In the genomic region with DNA sequence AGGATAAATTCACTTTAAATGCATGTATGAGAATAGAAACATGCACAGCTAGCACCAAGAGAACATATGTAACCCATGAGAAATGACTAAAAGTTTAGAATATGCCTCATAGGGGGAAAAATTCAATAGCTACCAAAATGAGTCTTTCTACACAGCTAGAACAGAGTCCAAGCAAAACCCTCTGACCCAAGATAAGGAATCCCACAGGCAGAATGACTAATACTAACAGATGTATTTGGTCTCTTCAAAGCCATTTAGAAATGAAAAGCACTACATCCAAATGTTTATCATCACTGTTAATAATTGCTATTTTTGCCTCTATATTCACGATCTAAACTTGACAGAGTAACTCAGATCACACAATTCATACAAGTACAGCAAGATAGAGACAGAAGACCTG, we compare ENCODE assay signal across 14 cellular contexts. TPM values are rescaled to one million over a fixed set of nuclear protein-coding genes. Genes with fewer than 3 reads are reported as not detected.
DNase-seq lines count a peak whose midpoint lies in the region; ATAC-seq and TF ChIP-seq lines count a peak whose summit lies in the region.
"Had no signal": no experiment of that assay in that cellular context is flagged by ENCODE, and none has a peak within 500 bp of the region (broad histone marks: within the 10 kb centered on the region; RNA-seq: fewer than 3 reads in every experiment).

No MANE protein-coding gene starts in this region.

- peaks cover 68% of the 10 kb centered on the region for H3F3A ChIP-seq in GM23248 (ENCODE audit: insufficient read depth)

- H3K9ac ChIP-seq in GM23248 (peak overlapping the region; percentile 11; the same call in 1 of the 2 replicates), skeletal muscle satellite cell (ENCODE audit: low read depth, low read length) (no peak overlapping the region)

- no peak for TF ChIP-seq POLR2A in ovary (IDR thresholded peaks at IDR 0.05)

- TF ChIP-seq EP300 in ovary (IDR thresholded peaks at IDR 0.05): no peak

- H3K4me1 ChIP-seq in GM23248 (ENCODE audit: insufficient read depth): peaks cover 65% of the 10 kb centered on the region
- H3K4me1 ChIP-seq in RWPE2 (ENCODE audit: insufficient read depth, poor library complexity, severe bottlenecking): peaks cover 31% of the 10 kb centered on the region
- H3K4me1 ChIP-seq in skeletal muscle satellite cell (ENCODE audit: control insufficient read depth, insufficient read depth, low read length): peaks cover 46% of the 10 kb centered on the region
- H3K4me1 ChIP-seq in ovary (ENCODE audit: insufficient read depth): peaks cover 1% of the 10 kb centered on the region
- H3K4me1 ChIP-seq: colonic mucosa had no signal

- no peak overlapping the region for H2AFZ ChIP-seq in GM23248

- no peaks in the 10 kb centered on the region for H4K20me1 ChIP-seq in GM23248 (ENCODE audit: insufficient read depth)

- peak overlapping the region; percentile 63 for H3K4me2 ChIP-seq in GM23248 (ENCODE audit: unreplicated experiment)
- peak overlapping the region; percentile 21 for H3K4me2 ChIP-seq in skeletal muscle satellite cell (ENCODE audit: low read length)

- no peaks in the 10 kb centered on the region for H3K9me3 Mint-ChIP-seq in glutamatergic neuron (ENCODE audit: unreplicated experiment)
- H3K9me3 Mint-ChIP-seq: activated naive CD4-positive, alpha-beta T cell treated with anti-CD3 and anti-CD28 coated beads, Interleukin-2, amount 50 U/mL, for 72 hours; natural killer cell treated with Interleukin-12 subunit alpha and Interleukin-12 subunit beta and Interleukin-15 and Interleukin-18, amount 100 ng/mL, for 72 hours had no signal

- no peak overlapping the region for H3K4me3 Mint-ChIP-seq in glutamatergic neuron (ENCODE audit: unreplicated experiment)
- H3K4me3 Mint-ChIP-seq: natural killer cell treated with Interleukin-12 subunit alpha and Interleukin-12 subunit beta and Interleukin-15 and Interleukin-18, amount 100 ng/mL, for 72 hours had no signal

- 0 out of 3 replicates have a peak, but pooled peaks have one; percentile 11 for ATAC-seq in RWPE2 (ENCODE audit: low read depth)
- ATAC-seq in HG03280 (IDR thresholded peaks at IDR 0.05; ENCODE audit: unreplicated experiment): no peak
- ATAC-seq: activated naive CD4-positive, alpha-beta T cell treated with anti-CD3 and anti-CD28 coated beads, Interleukin-2, amount 50 U/mL, for 72 hours; natural killer cell treated with Interleukin-12 subunit alpha and Interleukin-12 subunit beta and Interleukin-15 and Interleukin-18, amount 100 ng/mL, for 72 hours had no signal

- no peak for TF ChIP-seq CTCF in RWPE2 (IDR thresholded peaks at IDR 0.05; ENCODE audit: poor library complexity, severe bottlenecking)
- TF ChIP-seq CTCF in fibroblast of mammary gland (conservative IDR thresholded peaks at IDR 0.05; ENCODE audit: control insufficient read depth, insufficient read depth, low read depth, low read length): no peak
- no peak for TF ChIP-seq CTCF in glutamatergic neuron (IDR thresholded peaks at IDR 0.05; ENCODE audit: partially characterized antibody, unreplicated experiment)
- no peak for TF ChIP-seq CTCF in ovary (IDR thresholded peaks at IDR 0.05)

- intact Hi-C loops in ovary (cut with DNase I): loop anchor here in 2 of 4 donors (2.0 kb wide), 2 partner anchors 329 to 333 kb away; partner anchors contain the start of gene SRGAP1 (in 1 of the 2)

- H3K4me3 ChIP-seq in GM23248 (peak overlapping the region; percentile 3; the same call in 1 of the 2 replicates), RWPE2 (ENCODE audit: severe bottlenecking) (no peak overlapping the region), fibroblast of mammary gland (ENCODE audit: control insufficient read depth, low read depth, low read length) (no peak overlapping the region), skeletal muscle satellite cell (ENCODE audit: low read length) (no peak overlapping the region), ovary (no peak overlapping the region)
- H3K4me3 ChIP-seq: colonic mucosa, skin epidermis, suprapubic skin had no signal

- no peaks in the 10 kb centered on the region for H3K9me2 ChIP-seq in GM23248 (ENCODE audit: insufficient read depth)

- no peaks in the 10 kb centered on the region for H3K36me3 Mint-ChIP-seq in glutamatergic neuron (ENCODE audit: unreplicated experiment)
- H3K36me3 Mint-ChIP-seq: natural killer cell treated with Interleukin-12 subunit alpha and Interleukin-12 subunit beta and Interleukin-15 and Interleukin-18, amount 100 ng/mL, for 72 hours had no signal

- H3K9me3 ChIP-seq in GM23248 (ENCODE audit: low read depth): no peaks in the 10 kb centered on the region
- no peaks in the 10 kb centered on the region for H3K9me3 ChIP-seq in RWPE2 (ENCODE audit: severe bottlenecking)
- H3K9me3 ChIP-seq in skeletal muscle satellite cell (replicated peaks; ENCODE audit: low read length): no peaks in the 10 kb centered on the region
- no peaks in the 10 kb centered on the region for H3K9me3 ChIP-seq in ovary
- H3K9me3 ChIP-seq: colonic mucosa, suprapubic skin had no signal

- H3K36me3 ChIP-seq in GM23248 (ENCODE audit: low read depth) (no peaks in the 10 kb centered on the region), RWPE2 (ENCODE audit: low read depth) (no peaks in the 10 kb centered on the region), skeletal muscle satellite cell (ENCODE audit: insufficient read depth, low read length) (no peaks in the 10 kb centered on the region), ovary (no peaks in the 10 kb centered on the region)
- H3K36me3 ChIP-seq: colonic mucosa, suprapubic skin had no signal

- no peaks in the 10 kb centered on the region for H3K4me1 Mint-ChIP-seq in glutamatergic neuron (ENCODE audit: low read depth, unreplicated experiment)

- H3K27ac Mint-ChIP-seq in glutamatergic neuron (ENCODE audit: unreplicated experiment): no peak overlapping the region
- H3K27ac Mint-ChIP-seq: activated naive CD4-positive, alpha-beta T cell treated with anti-CD3 and anti-CD28 coated beads, Interleukin-2, amount 50 U/mL, for 72 hours; natural killer cell treated with Interleukin-12 subunit alpha and Interleukin-12 subunit beta and Interleukin-15 and Interleukin-18, amount 100 ng/mL, for 72 hours had no signal

- peak overlapping the region; percentile 64 for H3K27ac ChIP-seq in GM23248
- H3K27ac ChIP-seq in RWPE2 (ENCODE audit: poor library complexity, severe bottlenecking): peak overlapping the region; percentile 96
- no peak overlapping the region for H3K27ac ChIP-seq in ovary
- H3K27ac ChIP-seq: colonic mucosa, skin epidermis, suprapubic skin had no signal

- 0 to 3% methylated on average over 1 of the region's 1 CpG for whole genome bisulfite sequencing in GM23248 (ENCODE audit: low coverage in 1 of 2, low lambda C conversion rate in 2 of 2, missing lambda C conversion rate in 2 of 2), 2 experiments
- 6 to 10% (median 7%) methylated on average over 1 of the region's 1 CpG for WGBS in ovary, 3 donors

- in situ Hi-C loops in GM23248 (cut with MboI): no loop called here

- no peaks in the 10 kb centered on the region for H3K79me2 ChIP-seq in GM23248 (ENCODE audit: insufficient read depth)

- H3K27me3 ChIP-seq in GM23248 (replicated peaks; ENCODE audit: insufficient read depth) (no peaks in the 10 kb centered on the region), RWPE2 (ENCODE audit: insufficient read depth, poor library complexity, severe bottlenecking) (no peaks in the 10 kb centered on the region), skeletal muscle satellite cell (ENCODE audit: control insufficient read depth, insufficient read depth, low read length) (no peaks in the 10 kb centered on the region), ovary (no peaks in the 10 kb centered on the region)
- H3K27me3 ChIP-seq: colonic mucosa, suprapubic skin had no signal

- H3K27me3 Mint-ChIP-seq in glutamatergic neuron (ENCODE audit: unreplicated experiment): no peaks in the 10 kb centered on the region
- H3K27me3 Mint-ChIP-seq: natural killer cell treated with Interleukin-12 subunit alpha and Interleukin-12 subunit beta and Interleukin-15 and Interleukin-18, amount 100 ng/mL, for 72 hours had no signal

- DNase-seq in GM23248 (peak; percentile 85), RWPE2 (ENCODE audit: low spot score) (no peak), fibroblast of mammary gland (ENCODE audit: low read depth) (peak; percentile 91), glutamatergic neuron (no peak), ovary (no peak)
- DNase-seq: colonic mucosa, NCI-H1417, NCI-H446 had no signal

RNA-seq across cellular contexts. Expression of gene KICS2, which starts 44.0 kb away (rescaled TPM):
- total RNA-seq in GM23248 (2014; rRNA removed; shearing (Covaris generic)): 2.9 and 5.1 TPM in 2 replicates
- polyA plus RNA-seq in GM23248 (2016; fragmentation: Nextera tagmentation; extraction: Ambion mirVana): 3.5 and 4.1 TPM in 2 replicates
- 9.4 and 11.2 TPM in 2 replicates for total RNA-seq in skeletal muscle satellite cell (2012; rRNA removed)
- 3.4 TPM for total RNA-seq in glutamatergic neuron (ENCODE audit: unreplicated experiment)
- 10 to 100 TPM in 2 of 7 donors, 1 to 10 TPM in 5; 7.9 to 15.2 (median 8.2) TPM for total RNA-seq in ovary
- polyA plus RNA-seq in ovary: 1 to 10 TPM; 3.4 to 6.0 TPM

Comparison
In these comparisons a context has a peak if more than half of its experiments do, and no peak if none do; other contexts are left out.
1. DNase-seq: peak in GM23248 (single experiment) and fibroblast of mammary gland (single experiment); none in RWPE2 (single experiment), glutamatergic neuron (single experiment) and ovary (0 of 5).
2. H3K27ac ChIP-seq: peak in GM23248 (single experiment) and RWPE2 (single experiment); none in ovary (0 of 2).